In the genomic region with DNA sequence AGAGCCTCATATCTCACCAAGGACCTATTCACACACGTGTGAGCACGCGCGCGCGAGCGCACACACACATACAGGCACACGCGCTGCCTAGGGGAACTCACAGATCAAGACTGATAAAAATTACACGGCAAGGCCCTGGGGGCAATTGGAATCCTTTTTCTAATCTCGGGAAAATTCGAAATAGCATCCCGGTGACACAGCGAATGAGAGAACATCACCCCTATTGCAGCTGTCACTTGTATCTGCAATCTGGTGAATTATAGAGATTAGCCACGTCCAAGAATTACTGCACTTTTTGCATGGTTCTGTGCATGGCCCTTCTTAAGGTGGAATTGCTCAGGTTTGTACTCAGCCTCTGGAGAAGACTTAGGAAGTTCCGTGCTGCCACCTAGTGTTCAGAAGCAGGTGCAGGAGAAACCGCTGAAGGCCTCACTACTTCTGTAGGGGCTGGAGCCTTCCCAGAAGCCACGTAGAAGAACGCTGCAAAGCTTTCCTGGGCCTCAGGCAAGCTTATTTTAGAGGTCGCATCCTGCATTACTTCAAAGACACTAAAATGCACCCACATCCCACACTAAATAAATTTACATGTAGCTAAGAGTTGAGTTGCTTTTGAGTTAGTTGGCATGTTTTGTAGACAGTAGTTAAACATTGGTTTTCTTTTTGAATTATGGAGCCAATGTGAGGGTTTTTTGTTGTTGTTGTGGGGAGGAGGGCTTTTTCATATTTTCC, we compare ENCODE assay signal across 9 cellular contexts.
A peak's percentile ranks its signal among the peaks of the same experiment; 100 is the strongest.
DNase-seq lines count a peak whose midpoint lies in the region; TF ChIP-seq lines count a peak whose summit lies in the region.
"Had no signal": no experiment of that assay in that cellular context is flagged by ENCODE, and none has a peak within 500 bp of the region (broad histone marks: within the 10 kb centered on the region; RNA-seq: fewer than 3 reads in every experiment).

No MANE protein-coding gene starts in this region.

- intact Hi-C loops in activated naive CD4-positive, alpha-beta T cell treated with anti-CD3 and anti-CD28 coated beads for 36 hours (cut with micrococcal nuclease) = loop anchor here (1.0 to 2.0 kb wide), 3 partner anchors 151 to 699 kb away; no protein-coding TSS in a partner anchor
- intact Hi-C loops in posterior vena cava (cut with DNase I) = no loop called here

- H3K36me3 ChIP-seq in HAP-1 (replicated peaks) = no peaks in the 10 kb centered on the region
- no peaks in the 10 kb centered on the region for H3K36me3 ChIP-seq in MG63

- in situ Hi-C loops in HAP-1 (cut with MboI; ENCODE audit: low sequenced_read_pairs) = no loop called here

- peaks cover 15% of the 10 kb centered on the region for H3K4me1 ChIP-seq in HAP-1

- H3K9me3 Mint-ChIP-seq in activated naive CD4-positive, alpha-beta T cell treated with anti-CD3 and anti-CD28 coated beads for 36 hours = no peaks in the 10 kb centered on the region
- H3K9me3 Mint-ChIP-seq in glutamatergic neuron (ENCODE audit: unreplicated experiment) = no peaks in the 10 kb centered on the region
- H3K9me3 Mint-ChIP-seq: central memory CD8-positive, alpha-beta T cell had no signal

- H3K4me3 ChIP-seq in HAP-1 (no peak overlapping the region), MG63 (no peak overlapping the region)

- no peaks in the 10 kb centered on the region for H3K9me3 ChIP-seq in HAP-1
- no peaks in the 10 kb centered on the region for H3K9me3 ChIP-seq in MG63

- CTCF ChIA-PET in activated naive CD4-positive, alpha-beta T cell treated with anti-CD3 and anti-CD28 coated beads for 36 hours (lab: Charles Lee) = interaction anchor here (0.7 to 3.2 kb wide), 12 partner anchors 9 to 1219 kb away, joined by 3 to 14 read pairs (median 4); no protein-coding TSS in a partner anchor

- DNase-seq in Daoy (ENCODE audit: low read depth) = peak; percentile 83
- DNase-seq in HAP-1 (ENCODE audit: low spot score in 2 of 2) = peak; percentile 85 to 88
- DNase-seq in MG63 = peak; percentile 80
- DNase-seq in RPMI8226 = peak; percentile 84
- DNase-seq in activated naive CD4-positive, alpha-beta T cell treated with anti-CD3 and anti-CD28 coated beads for 36 hours = peak; percentile 77
- DNase-seq in glutamatergic neuron = peak; percentile 79
- peak; percentile 88 for DNase-seq in pons (ENCODE audit: low spot score)
- no peak for DNase-seq in posterior vena cava (ENCODE audit: low spot score)

- no peaks in the 10 kb centered on the region for H3K36me3 Mint-ChIP-seq in activated naive CD4-positive, alpha-beta T cell treated with anti-CD3 and anti-CD28 coated beads for 36 hours (ENCODE audit: low read depth)
- no peaks in the 10 kb centered on the region for H3K36me3 Mint-ChIP-seq in glutamatergic neuron (ENCODE audit: unreplicated experiment)

- H3K4me3 Mint-ChIP-seq in activated naive CD4-positive, alpha-beta T cell treated with anti-CD3 and anti-CD28 coated beads for 36 hours = no peak overlapping the region
- H3K4me3 Mint-ChIP-seq in glutamatergic neuron (ENCODE audit: unreplicated experiment) = no peak overlapping the region
- H3K4me3 Mint-ChIP-seq: central memory CD8-positive, alpha-beta T cell had no signal

- peak; percentile 85 for TF ChIP-seq CTCF in glutamatergic neuron (IDR thresholded peaks at IDR 0.05; ENCODE audit: partially characterized antibody, unreplicated experiment)

- no peaks in the 10 kb centered on the region for H3K4me1 Mint-ChIP-seq in activated naive CD4-positive, alpha-beta T cell treated with anti-CD3 and anti-CD28 coated beads for 36 hours (ENCODE audit: low read depth)
- no peaks in the 10 kb centered on the region for H3K4me1 Mint-ChIP-seq in glutamatergic neuron (ENCODE audit: low read depth, unreplicated experiment)
- H3K4me1 Mint-ChIP-seq: central memory CD8-positive, alpha-beta T cell had no signal

- H3K27me3 ChIP-seq in HAP-1 (ENCODE audit: low read depth) = no peaks in the 10 kb centered on the region
- no peaks in the 10 kb centered on the region for H3K27me3 ChIP-seq in MG63

- no peak overlapping the region for H3K27ac Mint-ChIP-seq in activated naive CD4-positive, alpha-beta T cell treated with anti-CD3 and anti-CD28 coated beads for 36 hours
- H3K27ac Mint-ChIP-seq in glutamatergic neuron (ENCODE audit: unreplicated experiment) = no peak overlapping the region

- peaks cover 3% of the 10 kb centered on the region for H3K27me3 Mint-ChIP-seq in activated naive CD4-positive, alpha-beta T cell treated with anti-CD3 and anti-CD28 coated beads for 36 hours (ENCODE audit: low read depth)
- no peaks in the 10 kb centered on the region for H3K27me3 Mint-ChIP-seq in glutamatergic neuron (ENCODE audit: unreplicated experiment)
